ENCODE assay signal across 1 cellular context in genomic region chr20:44199877-44200276, GRCh38.
TF ChIP-seq lines count a peak whose summit lies in the region.

No MANE protein-coding gene starts in this region.

TF ChIP-seq in GM23338, 12 proteins besides CTCF, POLR2A, EP300 and RAD21:
- no peak for TF ChIP-seq REST (IDR thresholded peaks at IDR 0.05; ENCODE audit: unreplicated experiment)
- no peak for TF ChIP-seq EZH2 (IDR thresholded peaks at IDR 0.05; ENCODE audit: low read depth, unreplicated experiment)
- TF ChIP-seq ZNF114 (CRISPR knock-in tag; IDR thresholded peaks at IDR 0.05), result no peak
- TF ChIP-seq, protein P1, sequence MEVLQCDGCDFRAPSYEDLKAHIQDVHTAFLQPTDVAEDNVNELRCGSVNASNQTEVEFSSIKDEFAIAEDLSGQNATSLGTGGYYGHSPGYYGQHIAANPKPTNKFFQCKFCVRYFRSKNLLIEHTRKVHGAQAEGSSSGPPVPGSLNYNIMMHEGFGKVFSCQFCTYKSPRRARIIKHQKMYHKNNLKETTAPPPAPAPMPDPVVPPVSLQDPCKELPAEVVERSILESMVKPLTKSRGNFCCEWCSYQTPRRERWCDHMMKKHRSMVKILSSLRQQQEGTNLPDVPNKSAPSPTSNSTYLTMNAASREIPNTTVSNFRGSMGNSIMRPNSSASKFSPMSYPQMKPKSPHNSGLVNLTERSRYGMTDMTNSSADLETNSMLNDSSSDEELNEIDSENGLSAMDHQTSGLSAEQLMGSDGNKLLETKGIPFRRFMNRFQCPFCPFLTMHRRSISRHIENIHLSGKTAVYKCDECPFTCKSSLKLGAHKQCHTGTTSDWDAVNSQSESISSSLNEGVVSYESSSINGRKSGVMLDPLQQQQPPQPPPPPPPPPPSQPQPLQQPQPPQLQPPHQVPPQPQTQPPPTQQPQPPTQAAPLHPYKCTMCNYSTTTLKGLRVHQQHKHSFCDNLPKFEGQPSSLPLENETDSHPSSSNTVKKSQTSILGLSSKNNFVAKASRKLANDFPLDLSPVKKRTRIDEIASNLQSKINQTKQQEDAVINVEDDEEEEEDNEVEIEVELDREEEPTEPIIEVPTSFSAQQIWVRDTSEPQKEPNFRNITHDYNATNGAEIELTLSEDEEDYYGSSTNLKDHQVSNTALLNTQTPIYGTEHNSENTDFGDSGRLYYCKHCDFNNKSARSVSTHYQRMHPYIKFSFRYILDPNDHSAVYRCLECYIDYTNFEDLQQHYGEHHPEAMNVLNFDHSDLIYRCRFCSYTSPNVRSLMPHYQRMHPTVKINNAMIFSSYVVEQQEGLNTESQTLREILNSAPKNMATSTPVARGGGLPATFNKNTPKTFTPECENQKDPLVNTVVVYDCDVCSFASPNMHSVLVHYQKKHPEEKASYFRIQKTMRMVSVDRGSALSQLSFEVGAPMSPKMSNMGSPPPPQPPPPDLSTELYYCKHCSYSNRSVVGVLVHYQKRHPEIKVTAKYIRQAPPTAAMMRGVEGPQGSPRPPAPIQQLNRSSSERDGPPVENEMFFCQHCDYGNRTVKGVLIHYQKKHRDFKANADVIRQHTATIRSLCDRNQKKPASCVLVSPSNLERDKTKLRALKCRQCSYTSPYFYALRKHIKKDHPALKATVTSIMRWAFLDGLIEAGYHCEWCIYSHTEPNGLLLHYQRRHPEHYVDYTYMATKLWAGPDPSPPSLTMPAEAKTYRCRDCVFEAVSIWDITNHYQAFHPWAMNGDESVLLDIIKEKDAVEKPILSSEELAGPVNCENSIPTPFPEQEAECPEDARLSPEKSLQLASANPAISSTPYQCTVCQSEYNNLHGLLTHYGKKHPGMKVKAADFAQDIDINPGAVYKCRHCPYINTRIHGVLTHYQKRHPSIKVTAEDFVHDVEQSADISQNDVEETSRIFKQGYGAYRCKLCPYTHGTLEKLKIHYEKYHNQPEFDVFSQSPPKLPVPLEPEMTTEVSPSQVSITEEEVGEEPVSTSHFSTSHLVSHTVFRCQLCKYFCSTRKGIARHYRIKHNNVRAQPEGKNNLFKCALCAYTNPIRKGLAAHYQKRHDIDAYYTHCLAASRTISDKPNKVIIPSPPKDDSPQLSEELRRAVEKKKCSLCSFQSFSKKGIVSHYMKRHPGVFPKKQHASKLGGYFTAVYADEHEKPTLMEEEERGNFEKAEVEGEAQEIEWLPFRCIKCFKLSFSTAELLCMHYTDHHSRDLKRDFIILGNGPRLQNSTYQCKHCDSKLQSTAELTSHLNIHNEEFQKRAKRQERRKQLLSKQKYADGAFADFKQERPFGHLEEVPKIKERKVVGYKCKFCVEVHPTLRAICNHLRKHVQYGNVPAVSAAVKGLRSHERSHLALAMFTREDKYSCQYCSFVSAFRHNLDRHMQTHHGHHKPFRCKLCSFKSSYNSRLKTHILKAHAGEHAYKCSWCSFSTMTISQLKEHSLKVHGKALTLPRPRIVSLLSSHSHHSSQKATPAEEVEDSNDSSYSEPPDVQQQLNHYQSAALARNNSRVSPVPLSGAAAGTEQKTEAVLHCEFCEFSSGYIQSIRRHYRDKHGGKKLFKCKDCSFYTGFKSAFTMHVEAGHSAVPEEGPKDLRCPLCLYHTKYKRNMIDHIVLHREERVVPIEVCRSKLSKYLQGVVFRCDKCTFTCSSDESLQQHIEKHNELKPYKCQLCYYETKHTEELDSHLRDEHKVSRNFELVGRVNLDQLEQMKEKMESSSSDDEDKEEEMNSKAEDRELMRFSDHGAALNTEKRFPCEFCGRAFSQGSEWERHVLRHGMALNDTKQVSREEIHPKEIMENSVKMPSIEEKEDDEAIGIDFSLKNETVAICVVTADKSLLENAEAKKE (CRISPR knock-in tag; IDR thresholded peaks at IDR 0.05), result no peak
- no peak for TF ChIP-seq JUNB (IDR thresholded peaks at IDR 0.05; ENCODE audit: unreplicated experiment)
- TF ChIP-seq EZH2phosphoT487 (IDR thresholded peaks at IDR 0.05; ENCODE audit: unreplicated experiment), result no peak
- no peak for TF ChIP-seq STAT1 (IDR thresholded peaks at IDR 0.05; ENCODE audit: unreplicated experiment)
- no peak for TF ChIP-seq POLR2AphosphoS5 (IDR thresholded peaks at IDR 0.05; ENCODE audit: low read depth)
- TF ChIP-seq ZNF331 (CRISPR knock-in tag; IDR thresholded peaks at IDR 0.05; ENCODE audit: low read depth), result no peak
- TF ChIP-seq CREB1 (CRISPR knock-in tag; IDR thresholded peaks at IDR 0.05; ENCODE audit: low read depth), result no peak
- TF ChIP-seq ETS1 (IDR thresholded peaks at IDR 0.05), result no peak
- TF ChIP-seq NANOG (IDR thresholded peaks at IDR 0.05; ENCODE audit: borderline replicate concordance), result no peak
